In the genomic region with DNA sequence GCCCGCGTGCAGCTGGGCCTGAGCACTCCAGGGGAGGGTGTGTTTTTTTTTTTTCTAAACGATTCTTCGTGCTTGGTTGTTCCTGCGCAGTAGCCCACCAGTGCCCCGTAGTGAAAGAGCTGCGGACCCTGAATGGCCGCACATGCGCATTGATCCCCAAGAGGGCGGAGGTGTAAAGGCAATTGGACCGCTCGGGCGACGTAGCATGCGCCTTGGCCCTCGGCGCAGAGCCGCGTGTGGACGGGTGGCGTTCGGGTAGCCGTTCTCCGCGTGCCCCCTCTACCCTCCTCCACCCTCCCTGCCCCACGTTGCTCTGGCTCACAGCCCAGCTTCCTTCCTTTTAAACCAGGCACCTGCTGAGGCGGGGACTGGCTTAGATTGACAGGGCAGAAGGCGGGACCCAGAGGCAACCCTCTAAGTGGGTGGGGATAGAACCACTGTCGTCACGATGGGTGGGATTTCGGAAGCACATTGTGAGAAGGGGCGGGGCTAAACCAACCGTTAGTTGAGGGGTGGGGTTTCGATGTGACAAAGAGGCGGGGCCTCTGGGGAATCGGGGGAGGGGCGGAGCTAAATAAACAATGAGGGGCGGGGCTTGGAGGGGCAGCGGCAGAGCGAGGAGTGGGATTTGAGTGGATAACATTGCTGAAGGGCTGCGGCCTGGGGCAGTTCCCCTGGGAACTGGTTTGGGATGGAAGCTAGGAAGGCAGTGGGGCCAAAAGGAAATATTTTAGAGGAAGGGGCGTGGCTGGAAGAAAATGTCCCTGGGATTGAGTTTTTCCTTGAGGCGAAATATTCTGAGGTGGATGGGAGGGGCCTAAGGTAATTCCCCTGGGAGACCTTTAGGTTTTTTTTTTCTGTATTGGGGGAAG, we compare ENCODE assay signal across 8 cellular contexts. TPM values are rescaled to one million over a fixed set of nuclear protein-coding genes. Genes with fewer than 3 reads are reported as not detected.
DNase-seq lines count a peak whose midpoint lies in the region; ATAC-seq and TF ChIP-seq lines count a peak whose summit lies in the region.

No MANE protein-coding gene starts in this region.

- H3K9me3 Mint-ChIP-seq in activated naive CD4-positive, alpha-beta T cell treated with anti-CD3 and anti-CD28 coated beads, Interleukin-2, amount 50 U/mL, for 72 hours = peaks cover 9 to 15% of the 10 kb centered on the region in 2 donors
- H3K9me3 Mint-ChIP-seq in osteocyte (ENCODE audit: unreplicated experiment) = no peaks in the 10 kb centered on the region

- H3K27ac ChIP-seq in SK-N-SH (ENCODE audit: low read depth in 2 of 2, low read length in 1 of 2) (peak overlapping the region; percentile 94 to 95), thymus (ENCODE audit: low read depth) (peak overlapping the region; percentile 99)

- H3K4me3 ChIP-seq in GM06990 (replicated peaks; ENCODE audit: low read depth, low read length) = peak overlapping the region; percentile 87
- H3K4me3 ChIP-seq in SK-N-SH (ENCODE audit: low read depth in 2 of 2, low read length in 1 of 2) = peak overlapping the region; percentile 76 to 100
- H3K4me3 ChIP-seq in thymus (ENCODE audit: low read length) = peak overlapping the region; percentile 87

- H4K20me1 ChIP-seq in SK-N-SH (ENCODE audit: insufficient read depth) = 0 out of 2 replicates have a peak, but pooled peaks cover 11% of the 10 kb centered on the region

- intact Hi-C loops in head of caudate nucleus (cut with DNase I) = no loop called here

- peak overlapping the region; percentile 94 for H3K4me2 ChIP-seq in SK-N-SH

- no peaks in the 10 kb centered on the region for H3K9me3 ChIP-seq in SK-N-SH
- no peaks in the 10 kb centered on the region for H3K9me3 ChIP-seq in thymus (ENCODE audit: control insufficient read depth)

- peaks cover 17% of the 10 kb centered on the region for H3K36me3 ChIP-seq in GM06990 (ENCODE audit: control insufficient read depth, insufficient read depth, low read length)
- peaks cover 3 to 37% of the 10 kb centered on the region in 2 experiments for H3K36me3 ChIP-seq in SK-N-SH (replicated peaks in 1 of 2; ENCODE audit: control insufficient read depth in 1 of 2, insufficient read depth in 2 of 2, low read length in 1 of 2)
- H3K36me3 ChIP-seq in thymus (ENCODE audit: control insufficient read depth, insufficient read depth) = peaks cover 12% of the 10 kb centered on the region

- peak overlapping the region; percentile 97 to 100 for H3K27ac Mint-ChIP-seq in activated naive CD4-positive, alpha-beta T cell treated with anti-CD3 and anti-CD28 coated beads, Interleukin-2, amount 50 U/mL, for 72 hours
- H3K27ac Mint-ChIP-seq in osteocyte (ENCODE audit: unreplicated experiment) = peak overlapping the region; percentile 98

- no peaks in the 10 kb centered on the region for H3K27me3 Mint-ChIP-seq in osteocyte (ENCODE audit: unreplicated experiment)

- no peak for TF ChIP-seq CTCF in GM06990 (IDR thresholded peaks at IDR 0.05; ENCODE audit: insufficient read depth, low read length, poor library complexity, severe bottlenecking)
- no peak for TF ChIP-seq CTCF in SK-N-SH (IDR thresholded peaks at IDR 0.05)
- TF ChIP-seq CTCF in osteocyte (IDR thresholded peaks at IDR 0.05) = no peak

- H3K4me3 Mint-ChIP-seq in osteocyte (ENCODE audit: unreplicated experiment) = peak overlapping the region; percentile 99

- H3K27me3 ChIP-seq in GM06990 (replicated peaks; ENCODE audit: control insufficient read depth, insufficient read depth, low read length) (no peaks in the 10 kb centered on the region), SK-N-SH (ENCODE audit: insufficient read depth) (no peaks in the 10 kb centered on the region), thymus (ENCODE audit: control insufficient read depth, insufficient read depth) (no peaks in the 10 kb centered on the region)

- peaks cover 27% of the 10 kb centered on the region for H3K4me1 Mint-ChIP-seq in osteocyte (ENCODE audit: unreplicated experiment)

- TF ChIP-seq RAD21 in SK-N-SH (IDR thresholded peaks at IDR 0.05; ENCODE audit: low read length) = no peak

- H2AFZ ChIP-seq in SK-N-SH (ENCODE audit: low read depth) = peak overlapping the region; percentile 99; the same call in 1 of the 2 replicates

- 3% methylated on average over 41 of the region's 43 CpGs for WGBS in SK-N-SH (ENCODE audit: low lambda C conversion rate)
- 8% methylated on average over 43 of the region's 43 CpGs for WGBS in thymus

- peak overlapping the region; percentile 98 for H3K9ac ChIP-seq in SK-N-SH

- CTCF ChIA-PET in SK-N-SH (lab: Yijun Ruan, JAX) = interaction anchor here (1.2 to 3.5 kb wide), 3 partner anchors 8 to 206 kb away, joined by 3 to 23 read pairs (median 4); no protein-coding TSS in a partner anchor

- H3K4me1 ChIP-seq in SK-N-SH (ENCODE audit: control insufficient read depth in 1 of 2, insufficient read depth in 2 of 2, low read depth in 1 of 2, low read length in 1 of 2) (peaks cover 7 to 10% of the 10 kb centered on the region in 2 experiments; a peak in 2 of 4 replicates), thymus (ENCODE audit: control insufficient read depth, insufficient read depth, low read length) (peaks cover 13% of the 10 kb centered on the region)

- POLR2A ChIA-PET in SK-N-SH (lab: Yijun Ruan, JAX) = interaction anchor here (0.7 to 2.1 kb wide), 6 partner anchors 9 to 254 kb away, joined by 3 to 8 read pairs (median 3); a partner anchor contains a TSS

- H3F3A ChIP-seq in SK-N-SH (replicated peaks; ENCODE audit: insufficient read depth) = peaks cover 18% of the 10 kb centered on the region

- H3K79me2 ChIP-seq in SK-N-SH (ENCODE audit: insufficient read depth) = peaks cover 45% of the 10 kb centered on the region

- H3K9me2 ChIP-seq in SK-N-SH = no peaks in the 10 kb centered on the region

- ATAC-seq in HG02588 (IDR thresholded peaks at IDR 0.05; ENCODE audit: unreplicated experiment) = peak; percentile 56
- ATAC-seq in activated naive CD4-positive, alpha-beta T cell treated with anti-CD3 and anti-CD28 coated beads, Interleukin-2, amount 50 U/mL, for 72 hours = peak; percentile 73 to 88

- TF ChIP-seq EP300 in SK-N-SH (IDR thresholded peaks at IDR 0.05; ENCODE audit: borderline replicate concordance in 1 of 2, low read depth in 1 of 2, low read length in 1 of 2) = no peak; a peak in 1 of 4 replicates

- H3K36me3 Mint-ChIP-seq in activated naive CD4-positive, alpha-beta T cell treated with anti-CD3 and anti-CD28 coated beads, Interleukin-2, amount 50 U/mL, for 72 hours = peaks cover 38 to 56% of the 10 kb centered on the region in 2 donors
- peaks cover 25% of the 10 kb centered on the region for H3K36me3 Mint-ChIP-seq in osteocyte (ENCODE audit: unreplicated experiment)

- peak; percentile 93 for DNase-seq in GM06990 (ENCODE audit: extremely low read depth, insufficient read length)
- DNase-seq in NCI-H1092 (lab: John Stamatoyannopoulos, UW) = peak; percentile 94
- peak; percentile 95 for DNase-seq in SK-N-SH
- peak; percentile 88 to 91 for DNase-seq in activated naive CD4-positive, alpha-beta T cell treated with anti-CD3 and anti-CD28 coated beads, Interleukin-2, amount 50 U/mL, for 72 hours (ENCODE audit: low spot score in 2 of 2)
- peak; percentile 83 to 99 (median 95) for DNase-seq in head of caudate nucleus
- DNase-seq in osteocyte (ENCODE audit: extremely low spot score, unreplicated experiment) = peak; percentile 97

TF ChIP-seq in SK-N-SH, 30 proteins besides CTCF, POLR2A, EP300 and RAD21 (continues in another document):
- TF ChIP-seq, protein P1, sequence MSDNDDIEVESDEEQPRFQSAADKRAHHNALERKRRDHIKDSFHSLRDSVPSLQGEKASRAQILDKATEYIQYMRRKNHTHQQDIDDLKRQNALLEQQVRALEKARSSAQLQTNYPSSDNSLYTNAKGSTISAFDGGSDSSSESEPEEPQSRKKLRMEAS (IDR thresholded peaks at IDR 0.05; ENCODE audit: low read depth) = peak; percentile 88
- no peak for TF ChIP-seq EZH2phosphoT487 (IDR thresholded peaks at IDR 0.05; ENCODE audit: borderline replicate concordance, low read depth)
- TF ChIP-seq, protein P2, sequence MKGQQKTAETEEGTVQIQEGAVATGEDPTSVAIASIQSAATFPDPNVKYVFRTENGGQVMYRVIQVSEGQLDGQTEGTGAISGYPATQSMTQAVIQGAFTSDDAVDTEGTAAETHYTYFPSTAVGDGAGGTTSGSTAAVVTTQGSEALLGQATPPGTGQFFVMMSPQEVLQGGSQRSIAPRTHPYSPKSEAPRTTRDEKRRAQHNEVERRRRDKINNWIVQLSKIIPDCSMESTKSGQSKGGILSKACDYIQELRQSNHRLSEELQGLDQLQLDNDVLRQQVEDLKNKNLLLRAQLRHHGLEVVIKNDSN (IDR thresholded peaks at IDR 0.05; ENCODE audit: borderline replicate concordance, low read depth) = no peak

RNA-seq across cellular contexts. Expression of a gene that starts 0.5 kb away (rescaled TPM):
- polyA plus RNA-seq in SK-N-SH (2012; rRNA removed) (14.6 and 16.2 TPM in 2 replicates), thymus (24.9 TPM)
- 11.7 and 14.3 TPM in 2 replicates for polyA plus RNA-seq in SK-N-SH (2012; cell fraction: cytosol; rRNA removed)
- polyA plus RNA-seq in SK-N-SH (2012; cell fraction: nucleus; rRNA removed) = 21.6 and 23.5 TPM in 2 replicates
- total RNA-seq in activated naive CD4-positive, alpha-beta T cell treated with anti-CD3 and anti-CD28 coated beads, Interleukin-2, amount 50 U/mL, for 72 hours = 100 to 1,000 TPM in 1 of 2 donors, 10 to 100 TPM in 1; 82.5 to 109 TPM
- total RNA-seq in osteocyte = 57.7 and 65.1 TPM in 2 replicates

RNA-seq across cellular contexts. Expression of a gene that starts 0.8 kb away (rescaled TPM):
- 11.1 and 11.7 TPM in 2 replicates for polyA plus RNA-seq in SK-N-SH (2012; rRNA removed)
- polyA plus RNA-seq in SK-N-SH (2012; cell fraction: cytosol; rRNA removed) = 10.3 TPM in 2 replicates
- 20.7 and 27.7 TPM in 2 replicates for polyA plus RNA-seq in SK-N-SH (2012; cell fraction: nucleus; rRNA removed)
- 10 to 100 TPM in 1 of 2 donors, 1 to 10 TPM in 1; 7.7 to 13.2 TPM for total RNA-seq in activated naive CD4-positive, alpha-beta T cell treated with anti-CD3 and anti-CD28 coated beads, Interleukin-2, amount 50 U/mL, for 72 hours
- total RNA-seq in osteocyte = 20.1 and 22.0 TPM in 2 replicates
- polyA plus RNA-seq in thymus = 53.9 TPM

RNA-seq across cellular contexts. Expression of a gene that starts 31.1 kb away (rescaled TPM):
- polyA plus RNA-seq in SK-N-SH (2012; rRNA removed) (not detected in 2 replicates), thymus (0.98 TPM)
- polyA plus RNA-seq in SK-N-SH (2012; cell fraction: cytosol; rRNA removed) = not detected in 2 replicates
- not detected in 2 replicates for polyA plus RNA-seq in SK-N-SH (2012; cell fraction: nucleus; rRNA removed)
- total RNA-seq in activated naive CD4-positive, alpha-beta T cell treated with anti-CD3 and anti-CD28 coated beads, Interleukin-2, amount 50 U/mL, for 72 hours = not detected
- not detected in 2 replicates for total RNA-seq in osteocyte

RNA-seq across cellular contexts. Expression of a gene that starts 33.2 kb away (rescaled TPM):
- polyA plus RNA-seq in SK-N-SH (2012; rRNA removed) (0.35 and 0.50 TPM in 2 replicates), thymus (11.5 TPM)
- 0.27 and 0.31 TPM in 2 replicates for polyA plus RNA-seq in SK-N-SH (2012; cell fraction: cytosol; rRNA removed)
- 0.76 and 0.97 TPM in 2 replicates for polyA plus RNA-seq in SK-N-SH (2012; cell fraction: nucleus; rRNA removed)
- total RNA-seq in activated naive CD4-positive, alpha-beta T cell treated with anti-CD3 and anti-CD28 coated beads, Interleukin-2, amount 50 U/mL, for 72 hours = 10 to 100 TPM in 1 of 2 donors, 1 to 10 TPM in 1; 6.3 to 11.1 TPM
- 0.55 TPM in 1 of 2 replicates, not detected in the other for total RNA-seq in osteocyte

RNA-seq across cellular contexts. Expression of a gene that starts 52.3 kb away (rescaled TPM):
- polyA plus RNA-seq in SK-N-SH (2012; rRNA removed) (27.3 and 28.3 TPM in 2 replicates), thymus (69.7 TPM)
- polyA plus RNA-seq in SK-N-SH (2012; cell fraction: cytosol; rRNA removed) = 14.9 and 22.0 TPM in 2 replicates
- 76.2 and 78.9 TPM in 2 replicates for polyA plus RNA-seq in SK-N-SH (2012; cell fraction: nucleus; rRNA removed)
- total RNA-seq in activated naive CD4-positive, alpha-beta T cell treated with anti-CD3 and anti-CD28 coated beads, Interleukin-2, amount 50 U/mL, for 72 hours = 10 to 100 TPM; 28.8 to 53.0 TPM
- 69.2 and 71.9 TPM in 2 replicates for total RNA-seq in osteocyte

Comparison
In these comparisons a context has a peak if more than half of its experiments do, and no peak if none do; other contexts are left out.
1. Peak in every context shown above with its lines: DNase-seq, ATAC-seq, H3K4me3 ChIP-seq and H3K27ac ChIP-seq.